ENCODE assay signal across 34 cellular contexts in genomic region chr2:150146879-150147278, GRCh38.
"Had no signal": no experiment of that assay in that cellular context is flagged by ENCODE, and none has a peak within 500 bp of the region (broad histone marks: within the 10 kb centered on the region; RNA-seq: fewer than 3 reads in every experiment).

No MANE protein-coding gene starts in this region.

- H3K4me1 ChIP-seq: breast epithelium had no signal

- H3K27ac ChIP-seq: adrenal gland, breast epithelium, cardiac muscle cell, colonic mucosa, heart left ventricle, WERI-Rb-1 had no signal

- H3K4me3 Mint-ChIP-seq: activated B cell treated with CpG ODN at 0.5 μM for 24 hours; activated CD8-positive, alpha-beta T cell treated with anti-CD3 and anti-CD28 coated beads for 36 hours; activated naive CD4-positive, alpha-beta T cell treated with anti-CD3 and anti-CD28 coated beads for 36 hours; activated naive CD4-positive, alpha-beta T cell treated with anti-CD3 and anti-CD28 coated beads, Interleukin-2, amount 50 U/mL, for 24 hours; activated naive CD8-positive, alpha-beta T cell treated with anti-CD3 and anti-CD28 coated beads for 36 hours; activated naive CD8-positive, alpha-beta T cell treated with anti-CD3 and anti-CD28 coated beads, Interleukin-2, amount 50 U/mL, for 24 hours; activated T-cell treated with anti-CD3 and anti-CD28 coated beads, Interleukin-2, amount 50 U/mL, for 4 hours; activated T-helper 17 cell treated with anti-CD3 and anti-CD28 coated beads, Interleukin-2, amount 50 U/mL, for 72 hours; brain; endodermal cell; T-helper 1 cell treated with Interleukin-12 subunit alpha and Interleukin-12 subunit beta and Interleukin-4 antibody, amounts not matched to agents 30 μg/mL and 1 μg/mL, for 36 hours had no signal

- H3K36me3 ChIP-seq: adrenal gland, breast epithelium, cardiac muscle cell, colonic mucosa, heart left ventricle, WERI-Rb-1 had no signal

- ATAC-seq: activated CD4-positive, CD25-positive, alpha-beta regulatory T cell treated with anti-CD3 and anti-CD28 coated beads, Interleukin-2, amount 50 U/mL, for 24 hours; activated CD8-positive, alpha-beta T cell treated with anti-CD3 and anti-CD28 coated beads for 36 hours; activated naive CD8-positive, alpha-beta T cell treated with anti-CD3 and anti-CD28 coated beads, Interleukin-2, amount 50 U/mL, for 24 hours; activated T-cell treated with anti-CD3 and anti-CD28 coated beads, Interleukin-2, amount 50 U/mL, for 4 hours; activated T-helper 17 cell treated with anti-CD3 and anti-CD28 coated beads, Interleukin-2, amount 50 U/mL, for 72 hours; esophagus mucosa; heart left ventricle had no signal

- H3K4me1 Mint-ChIP-seq: activated B cell treated with CpG ODN at 0.5 μM for 24 hours; activated naive CD4-positive, alpha-beta T cell treated with anti-CD3 and anti-CD28 coated beads, Interleukin-2, amount 50 U/mL, for 24 hours; activated naive CD8-positive, alpha-beta T cell treated with anti-CD3 and anti-CD28 coated beads for 36 hours; activated naive CD8-positive, alpha-beta T cell treated with anti-CD3 and anti-CD28 coated beads, Interleukin-2, amount 50 U/mL, for 24 hours; activated T-helper 17 cell treated with anti-CD3 and anti-CD28 coated beads, Interleukin-2, amount 50 U/mL, for 72 hours had no signal

- H3K27me3 Mint-ChIP-seq: activated B cell treated with CpG ODN at 0.5 μM for 24 hours; activated CD8-positive, alpha-beta T cell treated with anti-CD3 and anti-CD28 coated beads for 36 hours; activated naive CD8-positive, alpha-beta T cell treated with anti-CD3 and anti-CD28 coated beads for 36 hours; activated naive CD8-positive, alpha-beta T cell treated with anti-CD3 and anti-CD28 coated beads, Interleukin-2, amount 50 U/mL, for 24 hours; activated T-helper 17 cell treated with anti-CD3 and anti-CD28 coated beads, Interleukin-2, amount 50 U/mL, for 72 hours; brain had no signal

- H3K36me3 Mint-ChIP-seq: activated naive CD4-positive, alpha-beta T cell treated with anti-CD3 and anti-CD28 coated beads, Interleukin-2, amount 50 U/mL, for 24 hours; activated naive CD8-positive, alpha-beta T cell treated with anti-CD3 and anti-CD28 coated beads for 36 hours had no signal

- FAIRE-seq: frontal cortex had no signal

- H3K27me3 ChIP-seq: adrenal gland, breast epithelium, cardiac muscle cell, colonic mucosa, heart left ventricle had no signal

- H3K27ac Mint-ChIP-seq: activated B cell treated with CpG ODN at 0.5 μM for 24 hours; activated CD8-positive, alpha-beta T cell treated with anti-CD3 and anti-CD28 coated beads for 36 hours; activated naive CD4-positive, alpha-beta T cell treated with anti-CD3 and anti-CD28 coated beads for 36 hours; activated naive CD4-positive, alpha-beta T cell treated with anti-CD3 and anti-CD28 coated beads, Interleukin-2, amount 50 U/mL, for 24 hours; activated naive CD8-positive, alpha-beta T cell treated with anti-CD3 and anti-CD28 coated beads for 36 hours; activated naive CD8-positive, alpha-beta T cell treated with anti-CD3 and anti-CD28 coated beads, Interleukin-2, amount 50 U/mL, for 24 hours; activated T-helper 17 cell treated with anti-CD3 and anti-CD28 coated beads, Interleukin-2, amount 50 U/mL, for 72 hours; endodermal cell; T-helper 1 cell treated with Interleukin-12 subunit alpha and Interleukin-12 subunit beta and Interleukin-4 antibody, amounts not matched to agents 30 μg/mL and 1 μg/mL, for 36 hours had no signal

- DNase-seq: activated B cell treated with CpG ODN at 0.5 μM for 24 hours; activated CD4-positive, alpha-beta T cell treated with anti-CD3 and anti-CD28 coated beads for 48 hours; activated CD4-positive, alpha-beta T cell treated with anti-CD3 and anti-CD28 coated beads, Interleukin-2, amount 50 U/mL, for 1 hour; activated CD4-positive, alpha-beta T cell treated with anti-CD3 and anti-CD28 coated beads, Interleukin-2, amount 50 U/mL, for 48 hours; activated CD8-positive, alpha-beta memory T cell treated with anti-CD3 and anti-CD28 coated beads for 24 hours; activated CD8-positive, alpha-beta T cell treated with anti-CD3 and anti-CD28 coated beads for 36 hours; activated effector memory CD4-positive, alpha-beta T cell treated with Interleukin-2 at 50 U/mL for 16 hours; activated gamma-delta T cell treated with Interleukin-2 at 50 U/mL for 16 hours; activated naive CD4-positive, alpha-beta T cell treated with anti-CD3 and anti-CD28 coated beads for 36 hours; activated naive CD8-positive, alpha-beta T cell treated with anti-CD3 and anti-CD28 coated beads for 36 hours; activated naive CD8-positive, alpha-beta T cell treated with anti-CD3 and anti-CD28 coated beads, Interleukin-2, amount 50 U/mL, for 24 hours; activated T-cell treated with anti-CD3 and anti-CD28 coated beads, Interleukin-2, amount 50 U/mL, for 4 hours; adrenal gland; amygdala; aorta; central memory CD4-positive, alpha-beta T cell; cerebellar nuclear complex; colonic mucosa; effector memory CD4-positive, alpha-beta T cell; endodermal cell; foreskin fibroblast; glutamatergic neuron; heart left ventricle; T-helper 9 cell; WERI-Rb-1 had no signal

- H3K4me3 ChIP-seq: adrenal gland, breast epithelium, cardiac muscle cell, colonic mucosa, heart left ventricle had no signal
